8 cellular contexts compared by ENCODE assay signal in genomic region chr1:44571712-44572571, GRCh38.
DNase-seq lines count a peak whose midpoint lies in the region; ATAC-seq, FAIRE-seq and TF ChIP-seq lines count a peak whose summit lies in the region.
"Had no signal": no experiment of that assay in that cellular context is flagged by ENCODE, and none has a peak within 500 bp of the region (broad histone marks: within the 10 kb centered on the region; RNA-seq: fewer than 3 reads in every experiment).

No MANE protein-coding gene starts in this region.

- H3K4me2 ChIP-seq in GM23248 (ENCODE audit: unreplicated experiment) = no peak overlapping the region
- H3K4me2 ChIP-seq in keratinocyte (ENCODE audit: control insufficient read depth, extremely low read depth, insufficient read depth, low read depth, low read length) = no peak overlapping the region

- TF ChIP-seq POLR2A in testis (IDR thresholded peaks at IDR 0.05) (no peak), suprapubic skin (IDR thresholded peaks at IDR 0.05) (no peak)

- no peaks in the 10 kb centered on the region for H3K9me1 ChIP-seq in keratinocyte (ENCODE audit: control insufficient read depth, extremely low read depth, insufficient read depth, low read length)

- TF ChIP-seq CTCF in keratinocyte (optimal IDR thresholded peaks at IDR 0.05 in 1 of 3, IDR thresholded peaks at IDR 0.05 in 1 of 3, conservative IDR thresholded peaks at IDR 0.05 in 1 of 3; ENCODE audit: extremely low read depth in 1 of 3, insufficient read depth in 2 of 3, low read length in 3 of 3) = peak; percentile 42 to 63 (median 45)
- peak in 1 of 3 experiments; percentile 25 for TF ChIP-seq CTCF in testis (IDR thresholded peaks at IDR 0.05)
- TF ChIP-seq CTCF in suprapubic skin (IDR thresholded peaks at IDR 0.05) = peak in 1 of 2 donors; percentile 27

- H3K9me2 ChIP-seq in GM23248 (ENCODE audit: insufficient read depth) = no peaks in the 10 kb centered on the region

- no peak overlapping the region for H3K4me3 Mint-ChIP-seq in T-helper 2 cell treated with Interferon-gamma antibody and Interleukin-4, amounts not matched to agents 5 μg/mL and 100 μg/mL, for 36 hours

- no peak for TF ChIP-seq EP300 in suprapubic skin (IDR thresholded peaks at IDR 0.05)

- H3K79me2 ChIP-seq in GM23248 (ENCODE audit: insufficient read depth) (no peaks in the 10 kb centered on the region), keratinocyte (ENCODE audit: control insufficient read depth, insufficient read depth, low read length) (no peaks in the 10 kb centered on the region)

- DNase-seq in D341Med (ENCODE audit: low spot score) = peak; percentile 47
- peak; percentile 32 for DNase-seq in GM23248
- peak; percentile 6 for DNase-seq in T-helper 2 cell treated with Interferon-gamma antibody and Interleukin-4, amounts not matched to agents 5 μg/mL and 100 μg/mL, for 36 hours (ENCODE audit: low spot score)
- DNase-seq in keratinocyte (ENCODE audit: low read depth, low spot score) = no peak
- DNase-seq in testis = no peak
- no peak for DNase-seq in suprapubic skin (ENCODE audit: low spot score in 2 of 2)

- H3K27me3 ChIP-seq in GM23248 (replicated peaks; ENCODE audit: insufficient read depth) (peaks cover 63% of the 10 kb centered on the region), keratinocyte (ENCODE audit: control insufficient read depth, extremely low read depth, insufficient read depth, low read length) (no peaks in the 10 kb centered on the region), testis (no peaks in the 10 kb centered on the region), suprapubic skin (peaks cover 15% of the 10 kb centered on the region)

- H3K27me3 Mint-ChIP-seq in T-helper 2 cell treated with Interferon-gamma antibody and Interleukin-4, amounts not matched to agents 5 μg/mL and 100 μg/mL, for 36 hours (ENCODE audit: low read depth) = peaks cover 10% of the 10 kb centered on the region

- H3K9me3 ChIP-seq in GM23248 (ENCODE audit: low read depth) = no peaks in the 10 kb centered on the region
- H3K9me3 ChIP-seq in keratinocyte (ENCODE audit: control insufficient read depth, low read depth, low read length) = no peaks in the 10 kb centered on the region
- H3K9me3 ChIP-seq in testis = no peaks in the 10 kb centered on the region
- H3K9me3 ChIP-seq in suprapubic skin = no peaks in the 10 kb centered on the region
- H3K9me3 ChIP-seq: SJSA1 had no signal

- FAIRE-seq in keratinocyte (lab: Jason Lieb, UNC) = peak; percentile 74

- H3K9me3 Mint-ChIP-seq in T-helper 2 cell treated with Interferon-gamma antibody and Interleukin-4, amounts not matched to agents 5 μg/mL and 100 μg/mL, for 36 hours = no peaks in the 10 kb centered on the region

- in situ Hi-C loops in GM23248 (cut with MboI) = no loop called here

- no peak overlapping the region for H3K27ac Mint-ChIP-seq in T-helper 2 cell treated with Interferon-gamma antibody and Interleukin-4, amounts not matched to agents 5 μg/mL and 100 μg/mL, for 36 hours

- no peaks in the 10 kb centered on the region for H3K4me1 Mint-ChIP-seq in T-helper 2 cell treated with Interferon-gamma antibody and Interleukin-4, amounts not matched to agents 5 μg/mL and 100 μg/mL, for 36 hours (ENCODE audit: low read depth)

- intact Hi-C loops in testis (cut with DNase I; ENCODE audit: low total_unique reads) = no loop called here

- H3K27ac ChIP-seq in GM23248 (no peak overlapping the region), keratinocyte (ENCODE audit: control insufficient read depth, insufficient read depth, low read length) (no peak overlapping the region), testis (no peak overlapping the region), suprapubic skin (no peak overlapping the region)
- H3K27ac ChIP-seq: SJSA1 had no signal

- H3K4me3 ChIP-seq in GM23248 (no peak overlapping the region), keratinocyte (ENCODE audit: control insufficient read depth in 2 of 3, extremely low read depth in 1 of 3, insufficient read depth in 2 of 3, low read depth in 1 of 3, low read length in 3 of 3) (no peak overlapping the region), testis (no peak overlapping the region), suprapubic skin (no peak overlapping the region)
- H3K4me3 ChIP-seq: SJSA1 had no signal

- H2AFZ ChIP-seq in GM23248 (no peak overlapping the region), keratinocyte (ENCODE audit: control insufficient read depth, low read length) (no peak overlapping the region)

- H3K4me1 ChIP-seq in GM23248 (ENCODE audit: insufficient read depth) = no peaks in the 10 kb centered on the region
- peaks cover 18% of the 10 kb centered on the region for H3K4me1 ChIP-seq in keratinocyte (ENCODE audit: control insufficient read depth, extremely low read depth, insufficient read depth, low read length)
- no peaks in the 10 kb centered on the region for H3K4me1 ChIP-seq in testis
- H3K4me1 ChIP-seq in suprapubic skin = no peaks in the 10 kb centered on the region
- H3K4me1 ChIP-seq: SJSA1 had no signal

- dilution Hi-C loops in keratinocyte (cut with MboI; ENCODE audit: extremely low pct_ligation_motif_present, low sequenced_read_pairs) = no loop called here

- no peaks in the 10 kb centered on the region for H3K36me3 Mint-ChIP-seq in T-helper 2 cell treated with Interferon-gamma antibody and Interleukin-4, amounts not matched to agents 5 μg/mL and 100 μg/mL, for 36 hours (ENCODE audit: low read depth)

- H3K9ac ChIP-seq in GM23248 (no peak overlapping the region), keratinocyte (ENCODE audit: control insufficient read depth, extremely low read depth, insufficient read depth, low read length) (no peak overlapping the region)

- H3F3A ChIP-seq in GM23248 (ENCODE audit: insufficient read depth) = no peaks in the 10 kb centered on the region

- 42 to 47% methylated on average over 5 of the region's 5 CpGs for WGBS in GM23248 (ENCODE audit: low coverage in 1 of 2, low lambda C conversion rate in 2 of 2, missing lambda C conversion rate in 2 of 2), 2 experiments
- 84 to 88% methylated on average over 5 of the region's 5 CpGs for WGBS in testis, 2 donors
- WGBS in suprapubic skin = 74% methylated on average over 5 of the region's 5 CpGs

- ATAC-seq in GM19324 (IDR thresholded peaks at IDR 0.05; ENCODE audit: low FRiP score, unreplicated experiment) = no peak

- H3K36me3 ChIP-seq in GM23248 (ENCODE audit: low read depth) (no peaks in the 10 kb centered on the region), keratinocyte (ENCODE audit: control insufficient read depth in 2 of 2, extremely low read depth in 1 of 2, insufficient read depth in 2 of 2, low read length in 2 of 2) (no peaks in the 10 kb centered on the region), testis (ENCODE audit: low read depth, missing control alignments) (no peaks in the 10 kb centered on the region), suprapubic skin (no peaks in the 10 kb centered on the region)
- H3K36me3 ChIP-seq: SJSA1 had no signal

- H4K20me1 ChIP-seq in GM23248 (ENCODE audit: insufficient read depth) (no peaks in the 10 kb centered on the region), keratinocyte (ENCODE audit: control insufficient read depth, extremely low read depth, insufficient read depth, low read length) (no peaks in the 10 kb centered on the region)

Comparison
In these comparisons a context has a peak if more than half of its experiments do, and no peak if none do; other contexts are left out.
1. DNase-seq: peak in D341Med (single experiment), GM23248 (single experiment) and T-helper 2 cell treated with Interferon-gamma antibody and Interleukin-4, amounts not matched to agents 5 μg/mL and 100 μg/mL, for 36 hours (single experiment); none in keratinocyte (single experiment), testis (single experiment) and suprapubic skin (0 of 2).